In genomic region chr1:235004840-235005391, GRCh38 we compare ENCODE assay signal across 1 cellular context.
TF ChIP-seq lines count a peak whose summit lies in the region.

No MANE protein-coding gene starts in this region.

TF ChIP-seq in GM12878, 131 proteins besides CTCF, POLR2A, EP300 and RAD21 (continued from another document):
- TF ChIP-seq PRDM15 (CRISPR knock-in tag; IDR thresholded peaks at IDR 0.05) (no peak), EED (IDR thresholded peaks at IDR 0.05; ENCODE audit: low read depth) (peak; percentile 11; the same call in 1 of the 2 replicates), TCF12 (IDR thresholded peaks at IDR 0.05; ENCODE audit: low read depth, low read length) (0 out of 2 replicates have a peak, but pooled peaks have one; percentile 47)
